In genomic region chr2:28681216-28681981, GRCh38 we compare ENCODE assay signal across 8 cellular contexts.
DNase-seq lines count a peak whose midpoint lies in the region; ATAC-seq, FAIRE-seq and TF ChIP-seq lines count a peak whose summit lies in the region.

No MANE protein-coding gene starts in this region.

- H3K36me3 Mint-ChIP-seq in CD8-positive, alpha-beta memory T cell: no peaks in the 10 kb centered on the region

- H3K9me3 ChIP-seq in CD8-positive, alpha-beta memory T cell (ENCODE audit: low read length): no peaks in the 10 kb centered on the region
- H3K9me3 ChIP-seq in kidney (ENCODE audit: control insufficient read depth in 1 of 2, low read length in 2 of 2): no peaks in the 10 kb centered on the region

- H3K4me3 Mint-ChIP-seq in CD8-positive, alpha-beta memory T cell: peak overlapping the region in 6 of 7 donors; percentile 4 to 52 (median 23)

- no peaks in the 10 kb centered on the region for H3K9me3 Mint-ChIP-seq in CD8-positive, alpha-beta memory T cell

- H3K27me3 Mint-ChIP-seq in CD8-positive, alpha-beta memory T cell: no peaks in the 10 kb centered on the region

- peak; percentile 29 to 73 (median 45) for DNase-seq in CD8-positive, alpha-beta memory T cell
- DNase-seq in NCI-H1417 treated with DMSO at 0.1 percent for 48 hours (lab: John Stamatoyannopoulos, UW) (peak; percentile 36), activated T-helper 1 cell treated with Interleukin-2 at 50 U/mL for 16 hours (ENCODE audit: low read depth) (peak; percentile 19), kidney (peak; percentile 86), NCI-H2029 (lab: John Stamatoyannopoulos, UW) (no peak), retina (no peak)
- peak; percentile 25 for DNase-seq in stimulated activated CD8-positive, alpha-beta memory T cell treated with anti-CD3 and anti-CD28 coated beads, Interleukin-7, amount 100 ng/mL, for 24 hours (ENCODE audit: low read depth)

- H3K4me1 Mint-ChIP-seq in CD8-positive, alpha-beta memory T cell: peaks cover 19 to 26% (median 25%) of the 10 kb centered on the region in 3 donors

- H3K4me1 ChIP-seq in CD8-positive, alpha-beta memory T cell (ENCODE audit: insufficient read depth, low read length): peaks cover 23% of the 10 kb centered on the region
- H3K4me1 ChIP-seq in kidney (ENCODE audit: control insufficient read depth in 1 of 2, insufficient read depth in 1 of 2, low read depth in 1 of 2, low read length in 2 of 2): peaks cover 23 to 24% of the 10 kb centered on the region in 2 donors

- no peak overlapping the region for H3K4me3 ChIP-seq in CD8-positive, alpha-beta memory T cell (ENCODE audit: low read length)
- H3K4me3 ChIP-seq in kidney (ENCODE audit: low read length in 2 of 2): no peak overlapping the region

- no peak overlapping the region for H3K27ac ChIP-seq in CD8-positive, alpha-beta memory T cell (ENCODE audit: low read depth, low read length)
- H3K27ac ChIP-seq in kidney (ENCODE audit: low read depth in 2 of 2, low read length in 2 of 2): no peak overlapping the region

- ATAC-seq in GM21619 (IDR thresholded peaks at IDR 0.05; ENCODE audit: unreplicated experiment): peak; percentile 92

- CTCF ChIA-PET in CD8-positive, alpha-beta memory T cell (lab: Charles Lee): interaction anchor here (1.0 to 1.3 kb wide), 2 partner anchors 11 to 87 kb away, joined by 3 to 5 read pairs; no protein-coding TSS in a partner anchor

- POLR2A ChIA-PET in CD8-positive, alpha-beta memory T cell (lab: Charles Lee): no interaction called here

- H3K27ac Mint-ChIP-seq in CD8-positive, alpha-beta memory T cell: peak overlapping the region; percentile 57 to 98 (median 88)

- FAIRE-seq in kidney (lab: Jason Lieb, UNC): no peak

- no peak overlapping the region for H3K9ac ChIP-seq in kidney (ENCODE audit: low read length in 2 of 2)

- no peak for TF ChIP-seq CTCF in kidney (IDR thresholded peaks at IDR 0.05; ENCODE audit: borderline replicate concordance, extremely low read depth, insufficient read depth)

- intact Hi-C loops in kidney (cut with DNase I): no loop called here

- no peaks in the 10 kb centered on the region for H3K27me3 ChIP-seq in CD8-positive, alpha-beta memory T cell (ENCODE audit: insufficient read depth, low read length, poor library complexity, severe bottlenecking)

- no peaks in the 10 kb centered on the region for H3K36me3 ChIP-seq in CD8-positive, alpha-beta memory T cell (ENCODE audit: insufficient read depth, low read length)
- H3K36me3 ChIP-seq in kidney (ENCODE audit: control insufficient read depth in 1 of 2, insufficient read depth in 2 of 2, low read length in 2 of 2): no peaks in the 10 kb centered on the region

Comparison
In these comparisons a context has a peak if more than half of its experiments do, and no peak if none do; other contexts are left out.
1. DNase-seq: peak in CD8-positive, alpha-beta memory T cell (5 of 5), NCI-H1417 treated with DMSO at 0.1 percent for 48 hours (single experiment), activated T-helper 1 cell treated with Interleukin-2 at 50 U/mL for 16 hours (single experiment), kidney (single experiment) and stimulated activated CD8-positive, alpha-beta memory T cell treated with anti-CD3 and anti-CD28 coated beads, Interleukin-7, amount 100 ng/mL, for 24 hours (single experiment); none in NCI-H2029 (single experiment) and retina (single experiment).